ENCODE assay signal across 7 cellular contexts in the genomic region with DNA sequence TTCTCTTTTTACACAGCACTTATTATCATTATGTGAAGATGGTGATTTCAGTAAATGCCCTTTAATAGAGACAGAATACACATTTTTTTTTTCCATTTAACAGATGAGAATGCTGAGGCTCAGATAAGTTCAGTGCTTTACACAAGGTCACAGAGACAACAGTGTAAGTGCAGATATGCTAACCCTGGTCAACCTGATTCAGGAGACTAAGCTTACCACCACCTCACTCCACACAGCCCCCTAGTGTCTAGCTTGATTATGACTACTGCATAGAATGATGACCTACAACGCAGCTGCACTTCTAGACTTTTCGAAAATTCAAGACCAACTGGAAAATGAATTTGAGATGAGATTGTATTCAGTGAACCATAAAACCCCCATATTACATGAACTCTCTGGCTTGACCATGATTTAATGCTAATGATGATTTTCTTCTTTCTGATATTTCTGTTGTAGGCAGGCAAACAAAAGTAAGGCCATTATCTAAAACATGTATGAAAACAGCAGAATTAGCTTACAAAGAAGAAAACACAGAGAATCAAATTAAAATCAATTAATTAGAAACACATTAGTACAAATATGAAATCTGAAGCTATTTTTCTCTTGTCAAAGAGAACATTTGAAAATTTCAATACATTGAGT.
DNase-seq lines count a peak whose midpoint lies in the region; ATAC-seq and TF ChIP-seq lines count a peak whose summit lies in the region.

No MANE protein-coding gene starts in this region.

- TF ChIP-seq POLR2A in vagina (IDR thresholded peaks at IDR 0.05), result no peak

- no peaks in the 10 kb centered on the region for H3K36me3 Mint-ChIP-seq in progenitor cell of endocrine pancreas (ENCODE audit: insufficient read depth)

- H3K27me3 ChIP-seq in brain microvascular endothelial cell (replicated peaks) (no peaks in the 10 kb centered on the region), vagina (no peaks in the 10 kb centered on the region)

- H3K4me1 Mint-ChIP-seq in progenitor cell of endocrine pancreas (ENCODE audit: low read depth), result no peaks in the 10 kb centered on the region

- H3K27me3 Mint-ChIP-seq in progenitor cell of endocrine pancreas, result peaks cover 9% of the 10 kb centered on the region

- H3K4me3 ChIP-seq in brain microvascular endothelial cell (ENCODE audit: low read depth, low read length) (no peak overlapping the region), vagina (no peak overlapping the region)

- H3K9me3 ChIP-seq in vagina, result no peaks in the 10 kb centered on the region

- H3K36me3 ChIP-seq in brain microvascular endothelial cell (replicated peaks) (no peaks in the 10 kb centered on the region), vagina (no peaks in the 10 kb centered on the region)

- in situ Hi-C loops in brain microvascular endothelial cell (cut with HindIII; ENCODE audit: low pct_ligation_motif_present, low sequenced_read_pairs), result no loop called here

- no peaks in the 10 kb centered on the region for H3K4me1 ChIP-seq in vagina

- intact Hi-C loops in vagina (cut with DNase I), result no loop called here

- TF ChIP-seq CTCF in brain microvascular endothelial cell (IDR thresholded peaks at IDR 0.05; ENCODE audit: low read depth, low read length, missing control alignments) (peak; percentile 67), progenitor cell of endocrine pancreas (IDR thresholded peaks at IDR 0.05; ENCODE audit: unreplicated experiment) (peak; percentile 45), vagina (IDR thresholded peaks at IDR 0.05) (no peak)

- H3K27ac ChIP-seq in brain microvascular endothelial cell (no peak overlapping the region), vagina (no peak overlapping the region)

- peaks cover 5% of the 10 kb centered on the region for H3K9me3 Mint-ChIP-seq in progenitor cell of endocrine pancreas (ENCODE audit: low read depth)

- H3K4me3 Mint-ChIP-seq in progenitor cell of endocrine pancreas (ENCODE audit: low read depth), result no peak overlapping the region

- ATAC-seq in GM18502 (IDR thresholded peaks at IDR 0.05; ENCODE audit: poor library complexity, unreplicated experiment) (peak; percentile 72), HG03139 (IDR thresholded peaks at IDR 0.05; ENCODE audit: unreplicated experiment) (no peak)

- DNase-seq in HK-2 (ENCODE audit: unreplicated experiment) (peak; percentile 4), brain microvascular endothelial cell (no peak), progenitor cell of endocrine pancreas (ENCODE audit: low spot score, unreplicated experiment) (no peak), NCI-H345 (lab: John Stamatoyannopoulos, UW) (no peak), vagina (ENCODE audit: extremely low spot score in 2 of 2) (no peak)

- H3K27ac Mint-ChIP-seq in progenitor cell of endocrine pancreas, result peak overlapping the region; percentile 29

Comparison
In these comparisons a context has a peak if more than half of its experiments do, and no peak if none do; other contexts are left out.
1. CTCF ChIP-seq: peak in brain microvascular endothelial cell (single experiment) and progenitor cell of endocrine pancreas (single experiment); none in vagina (0 of 3).